In the genomic region with DNA sequence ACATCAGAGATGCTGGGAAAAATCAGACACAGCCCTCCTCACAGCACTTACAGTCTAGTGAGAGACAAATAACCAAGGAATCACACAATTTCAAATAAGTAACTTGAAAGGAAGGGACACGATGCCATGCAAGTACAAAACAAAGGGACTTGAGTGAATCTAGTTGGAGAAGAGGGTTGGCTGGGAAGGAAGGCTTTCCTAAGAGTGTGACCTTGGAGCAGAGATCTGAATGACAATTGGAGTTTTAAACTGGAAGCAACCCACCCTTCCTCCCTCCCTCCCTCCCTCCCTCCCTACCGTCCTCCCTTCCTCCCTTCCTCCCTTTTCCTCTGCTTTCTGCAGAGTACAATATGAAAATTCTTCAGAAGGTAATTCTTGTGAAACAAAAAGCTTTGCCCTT, we compare ENCODE assay signal across 17 cellular contexts. TPM values are rescaled to one million over a fixed set of nuclear protein-coding genes. Genes with fewer than 3 reads are reported as not detected.
A peak's percentile ranks its signal among the peaks of the same experiment; 100 is the strongest.
DNase-seq lines count a peak whose midpoint lies in the region; ATAC-seq and TF ChIP-seq lines count a peak whose summit lies in the region.
"Had no signal": no experiment of that assay in that cellular context is flagged by ENCODE, and none has a peak within 500 bp of the region (broad histone marks: within the 10 kb centered on the region; RNA-seq: fewer than 3 reads in every experiment).

No MANE protein-coding gene starts in this region.

- H3K27me3 Mint-ChIP-seq in nephron progenitor cell (ENCODE audit: low read depth, poor library complexity) = no peaks in the 10 kb centered on the region
- peaks cover 16% of the 10 kb centered on the region for H3K27me3 Mint-ChIP-seq in activated CD4-positive, alpha-beta T cell treated with anti-CD3 and anti-CD28 coated beads for 36 hours
- H3K27me3 Mint-ChIP-seq in activated CD8-positive, alpha-beta T cell treated with anti-CD3 and anti-CD28 coated beads, Interleukin-2, amount 10 ng/mL, durations not matched to agents 7 days and 5 days (ENCODE audit: low read depth) = peaks cover 2% of the 10 kb centered on the region

- H3K36me3 ChIP-seq in H7 (replicated peaks; ENCODE audit: control insufficient read depth, insufficient read depth, low read length) = no peaks in the 10 kb centered on the region
- H3K36me3 ChIP-seq: BLaER1 had no signal

- ATAC-seq in activated CD4-positive, alpha-beta T cell treated with anti-CD3 and anti-CD28 coated beads for 36 hours = no peak
- ATAC-seq in activated CD8-positive, alpha-beta T cell treated with anti-CD3 and anti-CD28 coated beads, Interleukin-2, amount 10 ng/mL, durations not matched to agents 7 days and 5 days = no peak

- no peak overlapping the region for H3K4me3 Mint-ChIP-seq in nephron progenitor cell
- no peak overlapping the region for H3K4me3 Mint-ChIP-seq in activated CD4-positive, alpha-beta T cell treated with anti-CD3 and anti-CD28 coated beads for 36 hours
- no peak overlapping the region for H3K4me3 Mint-ChIP-seq in activated CD8-positive, alpha-beta T cell treated with anti-CD3 and anti-CD28 coated beads, Interleukin-2, amount 10 ng/mL, durations not matched to agents 7 days and 5 days
- H3K4me3 Mint-ChIP-seq: CD14-positive monocyte; CD4-positive, alpha-beta memory T cell had no signal

- peak overlapping the region; percentile 45 for H3K27ac Mint-ChIP-seq in nephron progenitor cell
- no peak overlapping the region for H3K27ac Mint-ChIP-seq in activated CD4-positive, alpha-beta T cell treated with anti-CD3 and anti-CD28 coated beads for 36 hours
- no peak overlapping the region for H3K27ac Mint-ChIP-seq in activated CD8-positive, alpha-beta T cell treated with anti-CD3 and anti-CD28 coated beads, Interleukin-2, amount 10 ng/mL, durations not matched to agents 7 days and 5 days
- H3K27ac Mint-ChIP-seq: CD14-positive monocyte; CD4-positive, alpha-beta memory T cell had no signal

- DNase-seq in H7 = peak; percentile 29
- DNase-seq in dermis blood vessel endothelial cell = peak; percentile 32
- DNase-seq in iPS DF 19.7 (ENCODE audit: low read depth, low spot score) = peak; percentile 30
- DNase-seq in nephron progenitor cell = no peak
- DNase-seq in activated CD4-positive, alpha-beta T cell treated with anti-CD3 and anti-CD28 coated beads for 36 hours = no peak
- DNase-seq in NCI-H524 treated with DMSO at 0.1 percent for 48 hours (lab: John Stamatoyannopoulos, UW) = no peak
- DNase-seq in activated CD8-positive, alpha-beta T cell treated with anti-CD3 and anti-CD28 coated beads, Interleukin-2, amount 10 ng/mL, durations not matched to agents 7 days and 5 days = no peak
- DNase-seq in NCI-H2227 treated with DMSO at 0.1 percent for 48 hours (lab: John Stamatoyannopoulos, UW) = no peak
- DNase-seq: 8988T; CD4-positive, alpha-beta memory T cell; DMS79 treated with DMSO at 0.1 percent for 48 hours; GF-D8; HCEC 1CT had no signal

- intact Hi-C loops in activated CD4-positive, alpha-beta T cell treated with anti-CD3 and anti-CD28 coated beads for 36 hours (cut with DNase I, micrococcal nuclease) = no loop called here

- no peaks in the 10 kb centered on the region for H3K27me3 ChIP-seq in H7 (ENCODE audit: control insufficient read depth, insufficient read depth, low read length)
- H3K27me3 ChIP-seq: BLaER1 had no signal

- H3K4me1 Mint-ChIP-seq in nephron progenitor cell = peaks cover 26% of the 10 kb centered on the region
- no peaks in the 10 kb centered on the region for H3K4me1 Mint-ChIP-seq in activated CD4-positive, alpha-beta T cell treated with anti-CD3 and anti-CD28 coated beads for 36 hours
- H3K4me1 Mint-ChIP-seq in activated CD8-positive, alpha-beta T cell treated with anti-CD3 and anti-CD28 coated beads, Interleukin-2, amount 10 ng/mL, durations not matched to agents 7 days and 5 days (ENCODE audit: low read depth) = no peaks in the 10 kb centered on the region
- H3K4me1 Mint-ChIP-seq: CD14-positive monocyte; CD4-positive, alpha-beta memory T cell had no signal

- CTCF ChIA-PET in activated CD4-positive, alpha-beta T cell treated with anti-CD3 and anti-CD28 coated beads for 36 hours (lab: Charles Lee) = interaction anchor here (0.7 kb wide), 1 partner anchor 120 kb away, joined by 3 read pairs; no protein-coding TSS in a partner anchor
- CTCF ChIA-PET in activated CD8-positive, alpha-beta T cell treated with anti-CD3 and anti-CD28 coated beads, Interleukin-2, amount 10 ng/mL, durations not matched to agents 7 days and 5 days (lab: Charles Lee) = no interaction called here

- TF ChIP-seq CTCF in nephron progenitor cell (IDR thresholded peaks at IDR 0.05) = no peak

- H3K9me3 Mint-ChIP-seq in nephron progenitor cell = peaks cover 25% of the 10 kb centered on the region
- H3K9me3 Mint-ChIP-seq in activated CD4-positive, alpha-beta T cell treated with anti-CD3 and anti-CD28 coated beads for 36 hours (ENCODE audit: low read depth) = no peaks in the 10 kb centered on the region
- H3K9me3 Mint-ChIP-seq in activated CD8-positive, alpha-beta T cell treated with anti-CD3 and anti-CD28 coated beads, Interleukin-2, amount 10 ng/mL, durations not matched to agents 7 days and 5 days (ENCODE audit: insufficient read depth) = no peaks in the 10 kb centered on the region

- POLR2A ChIA-PET in activated CD4-positive, alpha-beta T cell treated with anti-CD3 and anti-CD28 coated beads for 36 hours (lab: Charles Lee) = no interaction called here
- POLR2A ChIA-PET in activated CD8-positive, alpha-beta T cell treated with anti-CD3 and anti-CD28 coated beads, Interleukin-2, amount 10 ng/mL, durations not matched to agents 7 days and 5 days (lab: Charles Lee) = no interaction called here

- no peak overlapping the region for H3K4me3 ChIP-seq in H7 (ENCODE audit: insufficient read depth, low read depth, low read length)
- H3K4me3 ChIP-seq: BLaER1 had no signal

- peaks cover 14% of the 10 kb centered on the region for H3K36me3 Mint-ChIP-seq in nephron progenitor cell (ENCODE audit: low read depth)
- H3K36me3 Mint-ChIP-seq in activated CD4-positive, alpha-beta T cell treated with anti-CD3 and anti-CD28 coated beads for 36 hours (ENCODE audit: low read depth) = no peaks in the 10 kb centered on the region
- H3K36me3 Mint-ChIP-seq in activated CD8-positive, alpha-beta T cell treated with anti-CD3 and anti-CD28 coated beads, Interleukin-2, amount 10 ng/mL, durations not matched to agents 7 days and 5 days (ENCODE audit: low read depth) = no peaks in the 10 kb centered on the region
- H3K36me3 Mint-ChIP-seq: CD14-positive monocyte; CD4-positive, alpha-beta memory T cell had no signal

RNA-seq across cellular contexts. Expression of gene ADAMTS18, which starts 31.1 kb away (rescaled TPM):
- 0.41 and 0.94 TPM in 2 replicates for total RNA-seq in H7 (2014; rRNA removed; shearing (Covaris generic))
- 64.5 and 89.3 TPM in 2 replicates for total RNA-seq in dermis blood vessel endothelial cell
- total RNA-seq in activated CD4-positive, alpha-beta T cell treated with anti-CD3 and anti-CD28 coated beads for 36 hours = not detected
- not detected for total RNA-seq in activated CD8-positive, alpha-beta T cell treated with anti-CD3 and anti-CD28 coated beads, Interleukin-2, amount 10 ng/mL, durations not matched to agents 7 days and 5 days
- total RNA-seq: A673; CD4-positive, alpha-beta memory T cell; HT-29 had no signal

Comparison
In these comparisons a context has a peak if more than half of its experiments do, and no peak if none do; other contexts are left out.
1. DNase-seq: peak in H7 (single experiment), dermis blood vessel endothelial cell (single experiment) and iPS DF 19.7 (single experiment); none in nephron progenitor cell (single experiment), activated CD4-positive, alpha-beta T cell treated with anti-CD3 and anti-CD28 coated beads for 36 hours (single experiment), NCI-H524 treated with DMSO at 0.1 percent for 48 hours (single experiment), activated CD8-positive, alpha-beta T cell treated with anti-CD3 and anti-CD28 coated beads, Interleukin-2, amount 10 ng/mL, durations not matched to agents 7 days and 5 days (single experiment) and NCI-H2227 treated with DMSO at 0.1 percent for 48 hours (single experiment).
2. RNA of gene ADAMTS18, which starts 31.1 kb away (total RNA-seq): 64.5 to 89.3 TPM in dermis blood vessel endothelial cell; 0.41 to 0.94 TPM in H7, not detected in activated CD4-positive, alpha-beta T cell treated with anti-CD3 and anti-CD28 coated beads for 36 hours and not detected in activated CD8-positive, alpha-beta T cell treated with anti-CD3 and anti-CD28 coated beads, Interleukin-2, amount 10 ng/mL, durations not matched to agents 7 days and 5 days; every median in the first group is over 10 times any median in the second.